ENCODE assay signal across 23 cellular contexts in the genomic region with DNA sequence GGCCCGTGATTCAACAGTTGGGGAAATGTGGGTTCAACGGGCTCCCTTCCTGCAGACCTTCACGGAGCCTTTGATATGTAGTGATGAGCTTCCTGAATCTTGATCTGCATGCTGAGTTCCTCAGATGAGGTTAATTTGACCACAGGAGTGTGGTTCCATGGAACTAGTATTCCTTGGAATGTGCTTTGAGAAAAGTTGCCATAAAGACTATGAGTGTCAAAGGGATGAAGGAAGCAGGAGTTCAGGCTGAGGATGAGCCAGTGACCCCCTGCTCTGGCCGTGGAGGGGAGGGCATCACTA.
DNase-seq lines count a peak whose midpoint lies in the region; ATAC-seq and TF ChIP-seq lines count a peak whose summit lies in the region.
"Had no signal": no experiment of that assay in that cellular context is flagged by ENCODE, and none has a peak within 500 bp of the region (broad histone marks: within the 10 kb centered on the region; RNA-seq: fewer than 3 reads in every experiment).

No MANE protein-coding gene starts in this region.

- no peaks in the 10 kb centered on the region for H3K27me3 Mint-ChIP-seq in stimulated activated naive CD8-positive, alpha-beta T cell treated with anti-CD3 and anti-CD28 coated beads, Interleukin-15, Interleukin-2, amounts not matched to agents 100 ng/mL and 50 ng/mL, for 24 hours
- no peaks in the 10 kb centered on the region for H3K27me3 Mint-ChIP-seq in stimulated activated naive CD8-positive, alpha-beta T cell treated with anti-CD3 and anti-CD28 coated beads, Interleukin-15, amount 100 ng/mL, for 72 hours
- H3K27me3 Mint-ChIP-seq in activated T-helper 17 cell treated with anti-CD3 and anti-CD28 coated beads, Interleukin-2, amount 50 U/mL, for 72 hours, result no peaks in the 10 kb centered on the region
- H3K27me3 Mint-ChIP-seq in memory B cell (no peaks in the 10 kb centered on the region), natural killer cell (ENCODE audit: low read depth in 2 of 2) (peaks cover 16 to 70% of the 10 kb centered on the region in 2 donors)
- H3K27me3 Mint-ChIP-seq: activated CD8-positive, alpha-beta memory T cell treated with anti-CD3 and anti-CD28 coated beads, Interleukin-2, amount 10 ng/mL, durations not matched to agents 7 days and 5 days; IgD-negative memory B cell had no signal

- ATAC-seq in stimulated activated naive CD8-positive, alpha-beta T cell treated with anti-CD3 and anti-CD28 coated beads, Interleukin-15, amount 100 ng/mL, for 72 hours, result no peak
- ATAC-seq in activated T-helper 17 cell treated with anti-CD3 and anti-CD28 coated beads, Interleukin-2, amount 50 U/mL, for 72 hours (replicated peaks), result no peak
- ATAC-seq in memory B cell (ENCODE audit: low read depth) (no peak), natural killer cell (no peak)
- ATAC-seq: upper lobe of right lung had no signal

- H3K4me1 Mint-ChIP-seq in stimulated activated naive CD8-positive, alpha-beta T cell treated with anti-CD3 and anti-CD28 coated beads, Interleukin-15, Interleukin-2, amounts not matched to agents 100 ng/mL and 50 ng/mL, for 24 hours (ENCODE audit: low read depth), result peaks cover 60% of the 10 kb centered on the region
- H3K4me1 Mint-ChIP-seq in stimulated activated naive CD8-positive, alpha-beta T cell treated with anti-CD3 and anti-CD28 coated beads, Interleukin-15, amount 100 ng/mL, for 72 hours, result peaks cover 86% of the 10 kb centered on the region
- peaks cover 53% of the 10 kb centered on the region for H3K4me1 Mint-ChIP-seq in activated T-helper 17 cell treated with anti-CD3 and anti-CD28 coated beads, Interleukin-2, amount 50 U/mL, for 72 hours
- H3K4me1 Mint-ChIP-seq in memory B cell, result peaks cover 45% of the 10 kb centered on the region
- H3K4me1 Mint-ChIP-seq in natural killer cell, result peaks cover 33 to 54% of the 10 kb centered on the region in 2 donors

- no peak for TF ChIP-seq CTCF in natural killer cell (IDR thresholded peaks at IDR 0.05)

- H3K4me3 Mint-ChIP-seq in stimulated activated naive CD8-positive, alpha-beta T cell treated with anti-CD3 and anti-CD28 coated beads, Interleukin-15, Interleukin-2, amounts not matched to agents 100 ng/mL and 50 ng/mL, for 24 hours, result no peak overlapping the region
- peak overlapping the region in 1 of 2 donors; percentile 33 for H3K4me3 Mint-ChIP-seq in stimulated activated naive CD8-positive, alpha-beta T cell treated with anti-CD3 and anti-CD28 coated beads, Interleukin-15, amount 100 ng/mL, for 72 hours
- peak overlapping the region; percentile 30 for H3K4me3 Mint-ChIP-seq in activated T-helper 17 cell treated with anti-CD3 and anti-CD28 coated beads, Interleukin-2, amount 50 U/mL, for 72 hours
- H3K4me3 Mint-ChIP-seq in memory B cell, result peak overlapping the region; percentile 8
- H3K4me3 Mint-ChIP-seq in natural killer cell, result no peak overlapping the region
- H3K4me3 Mint-ChIP-seq: activated CD8-positive, alpha-beta memory T cell treated with anti-CD3 and anti-CD28 coated beads, Interleukin-2, amount 10 ng/mL, durations not matched to agents 7 days and 5 days; H9; mesothelial cell of epicardium had no signal

- DNase-seq in stimulated activated naive CD8-positive, alpha-beta T cell treated with anti-CD3 and anti-CD28 coated beads, Interleukin-15, amount 100 ng/mL, for 72 hours, result no peak
- DNase-seq in memory B cell (ENCODE audit: low spot score in 2 of 2) (no peak), GM03348 (ENCODE audit: low spot score) (no peak), DMS79 treated with DMSO at 0.1 percent for 48 hours (lab: John Stamatoyannopoulos, UW) (no peak), natural killer cell (no peak), AG08396 (ENCODE audit: low spot score) (no peak)
- DNase-seq: activated CD4-positive, CD25-positive, alpha-beta regulatory T cell; activated CD8-positive, alpha-beta memory T cell treated with anti-CD3 and anti-CD28 coated beads, Interleukin-2, amount 10 ng/mL, durations not matched to agents 7 days and 5 days; activated gamma-delta T cell treated with Interleukin-2 at 50 U/mL for 16 hours; aorta; colonic mucosa; foreskin fibroblast; H9; kidney glomerular epithelial cell; NCI-H1105; SJCRH30; stimulated activated CD4-positive, alpha-beta T cell treated with anti-CD3 and anti-CD28 coated beads, Interleukin-12 subunit alpha, Interleukin-12 subunit beta, amount 100 ng/mL, for 4 hours; T-helper 2 cell; upper lobe of right lung had no signal

- intact Hi-C loops in natural killer cell (cut with micrococcal nuclease), result no loop called here

- peak overlapping the region; percentile 55 for H3K27ac Mint-ChIP-seq in stimulated activated naive CD8-positive, alpha-beta T cell treated with anti-CD3 and anti-CD28 coated beads, Interleukin-15, Interleukin-2, amounts not matched to agents 100 ng/mL and 50 ng/mL, for 24 hours
- peak overlapping the region in 1 of 2 donors; percentile 71 for H3K27ac Mint-ChIP-seq in stimulated activated naive CD8-positive, alpha-beta T cell treated with anti-CD3 and anti-CD28 coated beads, Interleukin-15, amount 100 ng/mL, for 72 hours
- peak overlapping the region; percentile 12 for H3K27ac Mint-ChIP-seq in activated T-helper 17 cell treated with anti-CD3 and anti-CD28 coated beads, Interleukin-2, amount 50 U/mL, for 72 hours
- H3K27ac Mint-ChIP-seq in memory B cell (peak overlapping the region; percentile 1), natural killer cell (no peak overlapping the region)
- H3K27ac Mint-ChIP-seq: activated CD8-positive, alpha-beta memory T cell treated with anti-CD3 and anti-CD28 coated beads, Interleukin-2, amount 10 ng/mL, durations not matched to agents 7 days and 5 days; IgD-negative memory B cell had no signal

- H3K9me3 Mint-ChIP-seq in stimulated activated naive CD8-positive, alpha-beta T cell treated with anti-CD3 and anti-CD28 coated beads, Interleukin-15, Interleukin-2, amounts not matched to agents 100 ng/mL and 50 ng/mL, for 24 hours, result no peaks in the 10 kb centered on the region
- H3K9me3 Mint-ChIP-seq in stimulated activated naive CD8-positive, alpha-beta T cell treated with anti-CD3 and anti-CD28 coated beads, Interleukin-15, amount 100 ng/mL, for 72 hours, result no peaks in the 10 kb centered on the region
- no peaks in the 10 kb centered on the region for H3K9me3 Mint-ChIP-seq in activated T-helper 17 cell treated with anti-CD3 and anti-CD28 coated beads, Interleukin-2, amount 50 U/mL, for 72 hours
- H3K9me3 Mint-ChIP-seq in memory B cell (no peaks in the 10 kb centered on the region), natural killer cell (no peaks in the 10 kb centered on the region)
- H3K9me3 Mint-ChIP-seq: H9, IgD-negative memory B cell, mesothelial cell of epicardium had no signal

- H3K36me3 Mint-ChIP-seq in stimulated activated naive CD8-positive, alpha-beta T cell treated with anti-CD3 and anti-CD28 coated beads, Interleukin-15, Interleukin-2, amounts not matched to agents 100 ng/mL and 50 ng/mL, for 24 hours (ENCODE audit: low read depth), result no peaks in the 10 kb centered on the region
- H3K36me3 Mint-ChIP-seq in activated T-helper 17 cell treated with anti-CD3 and anti-CD28 coated beads, Interleukin-2, amount 50 U/mL, for 72 hours (ENCODE audit: low read depth), result no peaks in the 10 kb centered on the region
- peaks cover 3% of the 10 kb centered on the region for H3K36me3 Mint-ChIP-seq in memory B cell
- H3K36me3 Mint-ChIP-seq in natural killer cell, result no peaks in the 10 kb centered on the region
- H3K36me3 Mint-ChIP-seq: mesothelial cell of epicardium had no signal

Comparison
In these comparisons a context has a peak if more than half of its experiments do, and no peak if none do; other contexts are left out.
1. H3K27ac Mint-ChIP-seq: peak in stimulated activated naive CD8-positive, alpha-beta T cell treated with anti-CD3 and anti-CD28 coated beads, Interleukin-15, Interleukin-2, amounts not matched to agents 100 ng/mL and 50 ng/mL, for 24 hours (single experiment), activated T-helper 17 cell treated with anti-CD3 and anti-CD28 coated beads, Interleukin-2, amount 50 U/mL, for 72 hours (single experiment) and memory B cell (single experiment); none in natural killer cell (0 of 2).
2. H3K4me3 Mint-ChIP-seq: peak in activated T-helper 17 cell treated with anti-CD3 and anti-CD28 coated beads, Interleukin-2, amount 50 U/mL, for 72 hours (single experiment) and memory B cell (single experiment); none in stimulated activated naive CD8-positive, alpha-beta T cell treated with anti-CD3 and anti-CD28 coated beads, Interleukin-15, Interleukin-2, amounts not matched to agents 100 ng/mL and 50 ng/mL, for 24 hours (single experiment) and natural killer cell (single experiment).